ENCODE assay signal across 8 cellular contexts in the genomic region with DNA sequence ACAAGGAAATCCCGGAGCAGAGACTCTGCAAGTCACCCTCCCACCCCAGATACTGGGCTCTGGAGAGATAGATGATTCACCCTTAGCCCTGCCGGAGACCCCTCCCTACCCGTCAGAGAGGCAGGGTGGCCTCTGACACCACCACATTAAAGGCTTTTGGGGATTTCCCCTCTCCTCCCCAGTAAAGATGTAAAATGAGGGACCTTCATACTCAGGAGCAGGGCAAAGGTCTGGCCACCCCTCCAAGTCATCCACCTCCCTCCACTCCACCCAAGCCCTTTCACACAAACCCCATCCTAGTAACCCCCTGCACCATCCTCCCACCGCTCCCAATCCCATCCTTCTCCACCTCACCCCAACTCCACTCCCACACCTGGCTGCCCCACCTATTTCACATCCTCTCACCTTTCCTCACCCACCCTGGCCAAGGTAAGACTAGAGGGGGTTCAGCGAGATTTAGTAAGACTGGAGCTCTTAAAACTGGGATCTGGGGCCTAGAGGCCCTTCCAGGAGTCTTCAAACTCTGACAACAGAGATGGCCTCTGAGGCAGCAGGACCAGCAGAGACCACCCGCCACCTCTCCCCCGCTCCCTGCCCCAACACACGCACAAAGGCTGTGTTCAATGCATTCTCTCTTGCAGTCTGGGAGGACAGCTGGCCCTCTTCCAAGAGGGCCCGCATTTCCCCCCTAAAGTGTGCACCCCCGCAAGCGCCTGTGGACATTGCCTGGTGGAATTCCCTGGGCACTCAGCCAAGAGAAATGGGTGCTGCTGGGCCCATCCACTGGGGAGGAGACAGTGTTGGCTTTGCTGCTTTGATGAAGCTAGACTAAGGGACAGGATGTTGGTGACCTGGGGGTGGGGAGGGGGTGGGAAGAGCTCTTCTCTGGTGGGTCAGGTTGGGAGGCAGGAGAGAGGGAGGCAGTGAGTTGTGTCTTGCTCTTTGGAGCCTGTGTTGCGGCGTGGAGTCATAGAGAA. TPM values are rescaled to one million over a fixed set of nuclear protein-coding genes. Genes with fewer than 3 reads are reported as not detected.
DNase-seq lines count a peak whose midpoint lies in the region; ATAC-seq, FAIRE-seq and TF ChIP-seq lines count a peak whose summit lies in the region.

No MANE protein-coding gene starts in this region.

- intact Hi-C loops in mammary epithelial cell (cut with micrococcal nuclease) = loop anchor here (10.0 kb wide), 1 partner anchor 459 kb away; no protein-coding TSS in a partner anchor

- WGBS in mammary epithelial cell (ENCODE audit: low coverage, missing lambda C conversion rate) = 44% methylated on average over 7 of the region's 13 CpGs

- peak in 4 of 5 experiments; percentile 29 to 56 (median 44) for DNase-seq in T-helper 2 cell
- DNase-seq in mammary epithelial cell = no peak
- peak; percentile 36 for DNase-seq in urothelium cell line (ENCODE audit: low spot score)
- DNase-seq in T1000 (lab: John Stamatoyannopoulos, UW) = no peak
- no peak for DNase-seq in NCI-H2196 treated with DMSO at 0.1 percent for 48 hours (lab: John Stamatoyannopoulos, UW; ENCODE audit: unreplicated experiment)

- H3K4me2 ChIP-seq in mammary epithelial cell (ENCODE audit: insufficient read depth, low read depth, low read length) = peak overlapping the region; percentile 88

- dilution Hi-C loops in mammary epithelial cell (cut with HindIII; ENCODE audit: low sequenced_read_pairs) = no loop called here

- H3K27me3 ChIP-seq in mammary epithelial cell (ENCODE audit: insufficient read depth, low read length) = no peaks in the 10 kb centered on the region
- peaks cover 18% of the 10 kb centered on the region for H3K27me3 ChIP-seq in neutrophil

- H3K79me2 ChIP-seq in mammary epithelial cell (ENCODE audit: insufficient read depth, low read length) = no peaks in the 10 kb centered on the region

- H3K9me3 ChIP-seq in mammary epithelial cell (replicated peaks; ENCODE audit: insufficient read depth, low read length) (peaks cover 7% of the 10 kb centered on the region), neutrophil (no peaks in the 10 kb centered on the region)

- H3K27ac ChIP-seq in mammary epithelial cell (ENCODE audit: insufficient read depth, low read depth, low read length) (no peak overlapping the region), neutrophil (no peak overlapping the region)

- CTCF ChIA-PET in mammary epithelial cell (lab: Charles Lee; ENCODE audit: low non-redundant PET) = no interaction called here

- H3K9ac ChIP-seq in mammary epithelial cell (ENCODE audit: insufficient read depth, low read length) = no peak overlapping the region

- in situ Hi-C loops in mammary epithelial cell (cut with MboI; ENCODE audit: low sequenced_read_pairs in 2 of 2) = no loop called here

- peak overlapping the region; percentile 80 for H3K4me3 ChIP-seq in GM08714 (ENCODE audit: low read length)
- H3K4me3 ChIP-seq in mammary epithelial cell (replicated peaks in 1 of 3; ENCODE audit: insufficient read depth in 1 of 3, low read depth in 2 of 3, low read length in 3 of 3) = peak overlapping the region; percentile 69 to 87 (median 81)
- H3K4me3 ChIP-seq in neutrophil (ENCODE audit: low read depth in 1 of 2, low read length in 1 of 2) = peak overlapping the region; percentile 53 to 65

- no peaks in the 10 kb centered on the region for H4K20me1 ChIP-seq in mammary epithelial cell (ENCODE audit: insufficient read depth, low read length)

- H3K36me3 ChIP-seq in mammary epithelial cell (ENCODE audit: insufficient read depth, low read length) = no peaks in the 10 kb centered on the region
- H3K36me3 ChIP-seq in neutrophil = peaks cover 10% of the 10 kb centered on the region

- peak overlapping the region; percentile 83 for H2AFZ ChIP-seq in mammary epithelial cell (ENCODE audit: low read depth, low read length)

- no TSS peak for BruUV-seq in mammary epithelial cell (replicated peaks; lab: Mats Ljungman, UMichigan)

- ATAC-seq in HG02970 (IDR thresholded peaks at IDR 0.05; ENCODE audit: low FRiP score, unreplicated experiment) = no peak

- FAIRE-seq in urothelium cell line (lab: Jason Lieb, UNC) = no peak

- H3K4me1 ChIP-seq in mammary epithelial cell (ENCODE audit: insufficient read depth, low read length) = peaks cover 46% of the 10 kb centered on the region
- peaks cover 12 to 20% of the 10 kb centered on the region in 2 experiments for H3K4me1 ChIP-seq in neutrophil (ENCODE audit: control insufficient read depth in 1 of 2, insufficient read depth in 1 of 2, low read depth in 1 of 2, low read length in 1 of 2)

- TF ChIP-seq CTCF in mammary epithelial cell (conservative IDR thresholded peaks at IDR 0.05 in 1 of 2, IDR thresholded peaks at IDR 0.05 in 1 of 2; ENCODE audit: extremely low read depth in 1 of 2, insufficient read depth in 1 of 2, low read depth in 1 of 2, low read length in 2 of 2) (no peak), neutrophil (IDR thresholded peaks at IDR 0.05) (no peak)

RNA-seq across cellular contexts. Expression of gene ABAT, which starts 1.1 kb away (rescaled TPM):
- total RNA-seq in mammary epithelial cell = 10 to 100 TPM; 13.6 to 20.5 TPM
- polyA plus RNA-seq in mammary epithelial cell = 7.4 TPM
- 8.6 TPM for polyA minus RNA-seq in mammary epithelial cell

RNA-seq across cellular contexts. Expression of gene METTL22, which starts 54.0 kb away (rescaled TPM):
- 10 to 100 TPM; 35.2 to 40.9 TPM for total RNA-seq in mammary epithelial cell
- polyA plus RNA-seq in mammary epithelial cell = 21.2 TPM
- 19.6 TPM for polyA minus RNA-seq in mammary epithelial cell

Comparison
In these comparisons a context has a peak if more than half of its experiments do, and no peak if none do; other contexts are left out.
1. DNase-seq: peak in T-helper 2 cell (4 of 5) and urothelium cell line (single experiment); none in mammary epithelial cell (single experiment), T1000 (single experiment) and NCI-H2196 treated with DMSO at 0.1 percent for 48 hours (single experiment).
2. Peak in every context shown above with its lines, with median percentiles within 50 percentile points of each other: H3K4me3 ChIP-seq.